19 cellular contexts compared by ENCODE assay signal in genomic region chr5:177024559-177024958, GRCh38. TPM values are rescaled to one million over a fixed set of nuclear protein-coding genes. Genes with fewer than 3 reads are reported as not detected.
DNase-seq lines count a peak whose midpoint lies in the region; ATAC-seq, FAIRE-seq and TF ChIP-seq lines count a peak whose summit lies in the region.
"Had no signal": no experiment of that assay in that cellular context is flagged by ENCODE, and none has a peak within 500 bp of the region (broad histone marks: within the 10 kb centered on the region; RNA-seq: fewer than 3 reads in every experiment).

No MANE protein-coding gene starts in this region.

- H3K36me3 Mint-ChIP-seq in CD4-positive, alpha-beta memory T cell, result peaks cover 11 to 36% of the 10 kb centered on the region in 2 donors
- peaks cover 7% of the 10 kb centered on the region for H3K36me3 Mint-ChIP-seq in astrocyte (ENCODE audit: low read depth, unreplicated experiment)
- no peaks in the 10 kb centered on the region for H3K36me3 Mint-ChIP-seq in natural killer cell

- peaks cover 24% of the 10 kb centered on the region for H4K20me1 ChIP-seq in astrocyte (ENCODE audit: insufficient read depth, low read length)

- no peak overlapping the region for H3K9ac ChIP-seq in astrocyte (ENCODE audit: low read length)
- H3K9ac ChIP-seq: KMS-11 had no signal

- H3K79me2 ChIP-seq in astrocyte (ENCODE audit: insufficient read depth, low read length), result peaks cover 58% of the 10 kb centered on the region

- H3K4me3 Mint-ChIP-seq in CD4-positive, alpha-beta memory T cell, result peak overlapping the region in 6 of 8 donors; percentile 2 to 73 (median 36)
- H3K4me3 Mint-ChIP-seq in astrocyte (ENCODE audit: unreplicated experiment), result no peak overlapping the region
- peak overlapping the region; percentile 32 for H3K4me3 Mint-ChIP-seq in natural killer cell
- H3K4me3 Mint-ChIP-seq: WTC11 had no signal

- H3K9me3 Mint-ChIP-seq in CD4-positive, alpha-beta memory T cell, result peaks cover 0 to 2% (median 0%) of the 10 kb centered on the region in 8 donors
- H3K9me3 Mint-ChIP-seq in astrocyte (ENCODE audit: unreplicated experiment) (no peaks in the 10 kb centered on the region), natural killer cell (no peaks in the 10 kb centered on the region)
- H3K9me3 Mint-ChIP-seq: H9, WTC11 had no signal

- H2AFZ ChIP-seq in astrocyte (ENCODE audit: low read depth, low read length), result no peak overlapping the region
- H2AFZ ChIP-seq: hepatocyte had no signal

- H3K36me3 ChIP-seq in CD4-positive, alpha-beta memory T cell (ENCODE audit: insufficient read depth, low read length), result peaks cover 4% of the 10 kb centered on the region
- H3K36me3 ChIP-seq in HEK293 (ENCODE audit: control insufficient read depth in 2 of 2, insufficient read depth in 1 of 2, low read length in 2 of 2), result peaks cover 27 to 37% of the 10 kb centered on the region in 2 experiments; a peak in 2 of 3 replicates
- H3K36me3 ChIP-seq in astrocyte (ENCODE audit: insufficient read depth, low read length), result no peaks in the 10 kb centered on the region
- H3K36me3 ChIP-seq: Peyer's patch had no signal

- POLR2A ChIA-PET in CD4-positive, alpha-beta memory T cell (lab: Charles Lee; ENCODE audit: partially characterized antibody), result no interaction called here
- POLR2A ChIA-PET in HEK293 (lab: Yijun Ruan, JAX), result no interaction called here

- H3K4me2 ChIP-seq in astrocyte (ENCODE audit: low read length), result peak overlapping the region; percentile 3
- H3K4me2 ChIP-seq: KMS-11 had no signal

- no peak overlapping the region for H3K4me3 ChIP-seq in CD4-positive, alpha-beta memory T cell (ENCODE audit: low read length in 2 of 2)
- H3K4me3 ChIP-seq in HEK293 (ENCODE audit: low read depth, low read length), result no peak overlapping the region
- no peak overlapping the region for H3K4me3 ChIP-seq in astrocyte (ENCODE audit: insufficient read depth, low read depth, low read length)
- H3K4me3 ChIP-seq: hepatocyte, Peyer's patch, suprapubic skin had no signal

- no peak for FAIRE-seq in astrocyte (lab: Jason Lieb, UNC)

- no peaks in the 10 kb centered on the region for H3K9me3 ChIP-seq in CD4-positive, alpha-beta memory T cell (ENCODE audit: control insufficient read depth in 1 of 2, low read length in 2 of 2)
- H3K9me3 ChIP-seq in HEK293 (ENCODE audit: control insufficient read depth, insufficient read depth, low read depth, low read length) (no peaks in the 10 kb centered on the region), astrocyte (ENCODE audit: insufficient read depth, low read depth, low read length) (no peaks in the 10 kb centered on the region)
- H3K9me3 ChIP-seq: Peyer's patch, suprapubic skin had no signal

- no peak for DNase-seq in CD4-positive, alpha-beta memory T cell
- DNase-seq in astrocyte (ENCODE audit: low read depth) (no peak), natural killer cell (no peak), NCI-H524 (lab: John Stamatoyannopoulos, UW) (no peak), NCI-H526 treated with DMSO at 0.1 percent for 48 hours (lab: John Stamatoyannopoulos, UW) (no peak), NCI-H82 treated with DMSO at 0.1 percent for 48 hours (lab: John Stamatoyannopoulos, UW; ENCODE audit: unreplicated experiment) (no peak)
- DNase-seq: C1 segment of cervical spinal cord, dorsolateral prefrontal cortex, H9, left colon, NCI-H1436 treated with DMSO at 0.1 percent for 48 hours, Peyer's patch, SW 1271 had no signal

- intact Hi-C loops in CD4-positive, alpha-beta memory T cell (cut with micrococcal nuclease), result no loop called here
- intact Hi-C loops in natural killer cell (cut with micrococcal nuclease), result no loop called here

- CTCF ChIA-PET in CD4-positive, alpha-beta memory T cell (lab: Charles Lee; ENCODE audit: partially characterized antibody), result no interaction called here
- CTCF ChIA-PET in HEK293 (lab: Yijun Ruan, JAX), result interaction anchor here (0.6 to 1.3 kb wide), 3 partner anchors 47 to 364 kb away, joined by 3 to 5 read pairs (median 3); no protein-coding TSS in a partner anchor

- peaks cover 31% of the 10 kb centered on the region for H3K4me1 ChIP-seq in CD4-positive, alpha-beta memory T cell (ENCODE audit: insufficient read depth, low read length)
- no peaks in the 10 kb centered on the region for H3K4me1 ChIP-seq in HEK293 (ENCODE audit: control insufficient read depth, insufficient read depth, low read length)
- H3K4me1 ChIP-seq in astrocyte (ENCODE audit: insufficient read depth, low read length), result peaks cover 12% of the 10 kb centered on the region

- H3K27me3 ChIP-seq in CD4-positive, alpha-beta memory T cell (ENCODE audit: insufficient read depth, low read length), result no peaks in the 10 kb centered on the region
- no peaks in the 10 kb centered on the region for H3K27me3 ChIP-seq in astrocyte (ENCODE audit: insufficient read depth, low read length)
- H3K27me3 ChIP-seq: dorsolateral prefrontal cortex, hepatocyte, Peyer's patch, suprapubic skin had no signal

- H3K27ac Mint-ChIP-seq in CD4-positive, alpha-beta memory T cell, result peak overlapping the region; percentile 43 to 83 (median 69)
- H3K27ac Mint-ChIP-seq in astrocyte (ENCODE audit: unreplicated experiment) (no peak overlapping the region), natural killer cell (peak overlapping the region; percentile 34 to 76)
- H3K27ac Mint-ChIP-seq: H9, WTC11 had no signal

- H3K4me1 Mint-ChIP-seq in CD4-positive, alpha-beta memory T cell, result peaks cover 30 to 50% (median 37%) of the 10 kb centered on the region in 4 donors
- peaks cover 9% of the 10 kb centered on the region for H3K4me1 Mint-ChIP-seq in astrocyte (ENCODE audit: low read depth, unreplicated experiment)
- H3K4me1 Mint-ChIP-seq in natural killer cell, result peaks cover 38 to 42% of the 10 kb centered on the region in 2 donors

- H3K27ac ChIP-seq in CD4-positive, alpha-beta memory T cell (ENCODE audit: low read depth, low read length), result no peak overlapping the region
- H3K27ac ChIP-seq in HEK293 (ENCODE audit: extremely low read depth, low read depth, low read length) (no peak overlapping the region), astrocyte (ENCODE audit: low read depth, low read length) (no peak overlapping the region)
- H3K27ac ChIP-seq: hepatocyte, KMS-11, Peyer's patch, suprapubic skin had no signal

- TF ChIP-seq CTCF in HEK293 (tag by site-specific recombination; IDR thresholded peaks at IDR 0.05) (no peak), astrocyte (IDR thresholded peaks at IDR 0.05; ENCODE audit: insufficient read depth, low read depth, low read length) (no peak), natural killer cell (IDR thresholded peaks at IDR 0.05) (no peak)

- ATAC-seq in natural killer cell (no peak), HG02884 (IDR thresholded peaks at IDR 0.05; ENCODE audit: unreplicated experiment) (no peak)
- ATAC-seq: left colon, WTC11 had no signal

- no peaks in the 10 kb centered on the region for H3K27me3 Mint-ChIP-seq in CD4-positive, alpha-beta memory T cell
- no peaks in the 10 kb centered on the region for H3K27me3 Mint-ChIP-seq in astrocyte (ENCODE audit: low read depth, unreplicated experiment)
- H3K27me3 Mint-ChIP-seq in natural killer cell (ENCODE audit: low read depth in 2 of 2), result no peaks in the 10 kb centered on the region

TF ChIP-seq in HEK293, 187 proteins besides CTCF, POLR2A, EP300 and RAD21:
- TF ChIP-seq PRDM1 (tag by site-specific recombination; IDR thresholded peaks at IDR 0.05) (peak; percentile 55; the same call in 1 of the 2 replicates), ZNF146 (tag by site-specific recombination; IDR thresholded peaks at IDR 0.05) (peak; percentile 53; the same call in 1 of the 2 replicates), ZNF350 (tag by site-specific recombination; IDR thresholded peaks at IDR 0.05) (no peak), ZBTB1 (tag by site-specific recombination; IDR thresholded peaks at IDR 0.05) (no peak), KLF9 (tag by site-specific recombination; IDR thresholded peaks at IDR 0.05; ENCODE audit: low read depth) (no peak)

RNA-seq across cellular contexts. Expression of gene ZNF346, which starts 2.1 kb away (rescaled TPM):
- 10 to 100 TPM; 24.0 to 29.1 TPM for total RNA-seq in CD4-positive, alpha-beta memory T cell
- polyA plus RNA-seq in CD4-positive, alpha-beta memory T cell, result 10 to 100 TPM in 1 of 2 donors, 1 to 10 TPM in 1; 7.3 to 18.9 TPM
- total RNA-seq in astrocyte (11.1 and 13.8 TPM in 2 replicates), natural killer cell (10 to 100 TPM; 20.2 to 27.9 (median 21.6) TPM)

RNA-seq across cellular contexts. Expression of gene UIMC1, which starts 18.0 kb away (rescaled TPM):
- total RNA-seq in CD4-positive, alpha-beta memory T cell, result 10 to 100 TPM; 57.1 to 61.7 TPM
- polyA plus RNA-seq in CD4-positive, alpha-beta memory T cell, result 10 to 100 TPM; 16.7 to 25.3 TPM
- total RNA-seq in astrocyte (36.1 and 41.0 TPM in 2 replicates), natural killer cell (10 to 100 TPM; 55.1 to 75.7 (median 57.3) TPM)
